ENCODE assay signal across 8 cellular contexts in genomic region chr3:126475411-126476114, GRCh38. TPM values are rescaled to one million over a fixed set of nuclear protein-coding genes. Genes with fewer than 3 reads are reported as not detected.
DNase-seq lines count a peak whose midpoint lies in the region; ATAC-seq and FAIRE-seq lines count a peak whose summit lies in the region.

Gene ZXDC, minus strand, starts transcription at chr3:126475891. Its CDS starts 26 bp downstream, at chr3:126475865.

- H3K27ac ChIP-seq in angular gyrus (ENCODE audit: low read depth, low read length): peak within 1 kb of the TSS; percentile 82

- peak; percentile 100 for FAIRE-seq in urothelium cell line (lab: Jason Lieb, UNC)

- DNase-seq in NCI-H1694 (lab: John Stamatoyannopoulos, UW) (peak; percentile 77), T-helper 2 cell (peak; percentile 86 to 95 (median 90)), left ventricle myocardium superior (peak; percentile 99), pulmonary artery endothelial cell (ENCODE audit: low read depth, low spot score) (peak; percentile 73), urothelium cell line (ENCODE audit: low spot score) (peak; percentile 100)

- ATAC-seq in GM18498 (IDR thresholded peaks at IDR 0.05; ENCODE audit: unreplicated experiment) (peak; percentile 86), HG02885 (IDR thresholded peaks at IDR 0.05; ENCODE audit: poor library complexity, unreplicated experiment) (peak; percentile 79), left ventricle myocardium superior (peak; percentile 90)

- intact Hi-C loops in left ventricle myocardium superior (cut with micrococcal nuclease): no loop called here

RNA-seq across cellular contexts. Expression of gene ZXDC, which starts in this region (rescaled TPM):
- total RNA-seq in left ventricle myocardium superior: 17.9 TPM
- total RNA-seq in pulmonary artery endothelial cell: 15.2 and 20.5 TPM in 2 replicates

Comparison
In these comparisons a context has a peak if more than half of its experiments do, and no peak if none do; other contexts are left out.
1. Peak in every context shown above with its lines: DNase-seq, ATAC-seq and H3K27ac ChIP-seq.